Comparison of ENCODE assay signal across 10 cellular contexts in the genomic region with DNA sequence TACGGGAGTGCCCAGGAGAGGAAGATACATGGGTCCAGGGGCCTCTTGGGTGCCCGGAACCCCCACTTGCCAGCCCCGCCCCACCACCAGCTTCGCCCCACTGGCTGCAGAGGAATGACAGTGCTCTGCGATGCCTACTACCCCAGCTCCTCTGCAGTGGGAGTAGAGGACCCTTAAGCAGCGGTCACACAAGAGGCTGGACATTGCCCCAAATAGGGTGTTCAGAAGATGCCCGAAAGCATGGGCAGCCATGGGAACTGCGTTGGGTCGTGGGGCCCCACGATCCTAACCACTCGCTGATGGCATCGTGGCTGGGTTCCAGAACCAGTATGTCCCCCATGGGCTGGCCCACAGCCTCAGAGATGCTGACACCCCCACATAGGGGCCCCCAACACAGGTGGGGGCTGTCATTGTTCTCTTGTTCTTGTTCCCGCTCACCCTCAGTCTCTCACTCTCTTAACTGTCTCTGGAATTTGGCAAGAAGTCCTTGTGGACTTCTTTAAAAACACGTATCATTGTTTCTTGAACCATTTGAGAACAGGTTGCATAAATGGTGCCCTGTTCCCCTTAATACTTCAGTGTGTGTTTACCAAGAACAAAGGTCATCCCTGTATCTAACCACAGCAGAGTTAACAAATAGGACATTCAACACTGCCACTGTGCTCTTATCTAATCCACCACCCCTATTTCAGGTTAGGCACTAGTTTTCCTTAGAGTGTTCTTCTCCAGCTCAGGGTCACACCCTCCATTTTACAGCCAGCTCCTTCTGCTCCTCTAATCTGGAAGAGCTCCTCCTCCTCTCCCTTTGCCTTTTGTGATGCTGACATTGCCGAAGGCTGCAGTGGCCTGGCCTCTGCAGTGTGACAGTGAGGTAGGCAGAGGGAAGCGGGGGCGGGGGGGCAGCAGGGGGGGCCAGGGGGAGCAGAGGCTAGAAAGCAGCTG.
DNase-seq lines count a peak whose midpoint lies in the region; ATAC-seq and TF ChIP-seq lines count a peak whose summit lies in the region.
"Had no signal": no experiment of that assay in that cellular context is flagged by ENCODE, and none has a peak within 500 bp of the region (broad histone marks: within the 10 kb centered on the region; RNA-seq: fewer than 3 reads in every experiment).

No MANE protein-coding gene starts in this region.

- WGBS in stomach, 5 donors = 49 to 68% (median 60%) methylated on average over 11 to 17 of the region's 17 CpGs

- peaks cover 30 to 64% (median 41%) of the 10 kb centered on the region in 4 donors for H3K4me1 ChIP-seq in stomach

- no peak for TF ChIP-seq CTCF in HFFc6 (IDR thresholded peaks at IDR 0.05)
- TF ChIP-seq CTCF in stomach (IDR thresholded peaks at IDR 0.05) = no peak

- H3K27ac Mint-ChIP-seq in HFFc6 = peak overlapping the region; percentile 100

- peaks cover 12% of the 10 kb centered on the region for H3K27me3 Mint-ChIP-seq in HFFc6 (ENCODE audit: insufficient read depth)

- H3K4me3 ChIP-seq in stomach = no peak overlapping the region

- H3K27ac ChIP-seq in stomach = peak overlapping the region in 4 of 5 donors; percentile 6 to 75 (median 41)
- H3K27ac ChIP-seq: neutrophil had no signal

- intact Hi-C loops in left colon (cut with DNase I, micrococcal nuclease) = no loop called here
- intact Hi-C loops in stomach (cut with DNase I; ENCODE audit: low total_unique reads) = no loop called here

- no peak for TF ChIP-seq EP300 in stomach (IDR thresholded peaks at IDR 0.05)

- no peak for TF ChIP-seq POLR2A in stomach (IDR thresholded peaks at IDR 0.05)

- peaks cover 10% of the 10 kb centered on the region; the same call in 1 of the 2 replicates for H3K36me3 Mint-ChIP-seq in HFFc6 (ENCODE audit: low read depth)

- H3K9me3 Mint-ChIP-seq in HFFc6 = no peaks in the 10 kb centered on the region; the same call in 1 of the 2 replicates

- H3K9me3 ChIP-seq in stomach = no peaks in the 10 kb centered on the region
- H3K9me3 ChIP-seq: neutrophil had no signal

- DNase-seq in HFFc6 (no peak), SW480 (ENCODE audit: low spot score) (peak; percentile 83), left colon (peak in 1 of 2 donors; percentile 59), stomach (no peak), dermis blood vessel endothelial cell (no peak), NCI-H226 (no peak)
- DNase-seq: activated CD4-positive, alpha-beta T cell treated with anti-CD3 and anti-CD28 coated beads, Interleukin-2, amount 50 U/mL, for 48 hours; KG1 had no signal

- peaks cover 57% of the 10 kb centered on the region for H3K4me1 Mint-ChIP-seq in HFFc6 (ENCODE audit: low read depth)

- peaks cover 0 to 8% (median 6%) of the 10 kb centered on the region in 4 donors for H3K36me3 ChIP-seq in stomach

- ATAC-seq in left colon (peak; percentile 86), HG03095 (IDR thresholded peaks at IDR 0.05; ENCODE audit: unreplicated experiment) (no peak)

- peaks cover 0 to 6% (median 0%) of the 10 kb centered on the region in 3 donors for H3K27me3 ChIP-seq in stomach

- H3K4me3 Mint-ChIP-seq in HFFc6 = no peak overlapping the region
